ENCODE assay signal across 9 cellular contexts in genomic region chr7:152076324-152076821, GRCh38. TPM values are rescaled to one million over a fixed set of nuclear protein-coding genes. Genes with fewer than 3 reads are reported as not detected.
DNase-seq lines count a peak whose midpoint lies in the region; ATAC-seq, FAIRE-seq and TF ChIP-seq lines count a peak whose summit lies in the region.
"Had no signal": no experiment of that assay in that cellular context is flagged by ENCODE, and none has a peak within 500 bp of the region (broad histone marks: within the 10 kb centered on the region; RNA-seq: fewer than 3 reads in every experiment).

No MANE protein-coding gene starts in this region.

- ATAC-seq in pancreas (peak; percentile 66 to 79 (median 76)), HG03565 (IDR thresholded peaks at IDR 0.05; ENCODE audit: unreplicated experiment) (no peak)
- no peak for ATAC-seq in activated T-helper 17 cell treated with anti-CD3 and anti-CD28 coated beads, Interleukin-2, amount 50 U/mL, for 72 hours (replicated peaks)

- peaks cover 28 to 48% (median 48%) of the 10 kb centered on the region in 3 donors for H3K4me1 ChIP-seq in pancreas

- DNase-seq in NCI-H2029 (lab: John Stamatoyannopoulos, UW) (peak; percentile 12), NCI-H2029 treated with DMSO at 0.1 percent for 48 hours (lab: John Stamatoyannopoulos, UW) (no peak), NCI-H1048 (lab: John Stamatoyannopoulos, UW) (peak; percentile 24), endothelial cell (ENCODE audit: low spot score) (peak; percentile 58), pancreas (peak in 4 of 6 donors; percentile 44 to 65 (median 56)), NCI-H1092 treated with DMSO at 0.1 percent for 48 hours (lab: John Stamatoyannopoulos, UW) (no peak)

- H3K27me3 ChIP-seq in pancreas = no peaks in the 10 kb centered on the region

- H3K27ac ChIP-seq in pancreas = peak overlapping the region; percentile 54 to 91 (median 68)

- no peak overlapping the region for H3K4me3 Mint-ChIP-seq in endothelial cell (ENCODE audit: unreplicated experiment)
- H3K4me3 Mint-ChIP-seq in activated T-helper 17 cell treated with anti-CD3 and anti-CD28 coated beads, Interleukin-2, amount 50 U/mL, for 72 hours = no peak overlapping the region

- no peaks in the 10 kb centered on the region for H3K27me3 Mint-ChIP-seq in endothelial cell (ENCODE audit: unreplicated experiment)
- H3K27me3 Mint-ChIP-seq in activated T-helper 17 cell treated with anti-CD3 and anti-CD28 coated beads, Interleukin-2, amount 50 U/mL, for 72 hours = no peaks in the 10 kb centered on the region

- WGBS in pancreas, 2 donors = 20 to 28% methylated on average over 8 of the region's 8 CpGs

- no peaks in the 10 kb centered on the region for H3K9me3 Mint-ChIP-seq in endothelial cell (ENCODE audit: unreplicated experiment)
- H3K9me3 Mint-ChIP-seq in activated T-helper 17 cell treated with anti-CD3 and anti-CD28 coated beads, Interleukin-2, amount 50 U/mL, for 72 hours = no peaks in the 10 kb centered on the region

- no peak for FAIRE-seq in pancreas (lab: Jason Lieb, UNC)
- FAIRE-seq: TTC549 had no signal

- H3K36me3 ChIP-seq in pancreas = no peaks in the 10 kb centered on the region

- peaks cover 26% of the 10 kb centered on the region for H3K4me1 Mint-ChIP-seq in endothelial cell (ENCODE audit: unreplicated experiment)
- H3K4me1 Mint-ChIP-seq in activated T-helper 17 cell treated with anti-CD3 and anti-CD28 coated beads, Interleukin-2, amount 50 U/mL, for 72 hours = peaks cover 28% of the 10 kb centered on the region

- no peaks in the 10 kb centered on the region for H3K36me3 Mint-ChIP-seq in endothelial cell (ENCODE audit: low read depth, unreplicated experiment)
- no peaks in the 10 kb centered on the region for H3K36me3 Mint-ChIP-seq in activated T-helper 17 cell treated with anti-CD3 and anti-CD28 coated beads, Interleukin-2, amount 50 U/mL, for 72 hours (ENCODE audit: low read depth)

- no peak overlapping the region for H3K4me3 ChIP-seq in pancreas

- TF ChIP-seq CTCF in endothelial cell (IDR thresholded peaks at IDR 0.05; ENCODE audit: unreplicated experiment) (peak; percentile 90), pancreas (IDR thresholded peaks at IDR 0.05) (peak; percentile 23 to 55 (median 39))

- H3K9me3 ChIP-seq in pancreas = no peaks in the 10 kb centered on the region

- intact Hi-C loops in pancreas (cut with DNase I) = no loop called here

- H3K27ac Mint-ChIP-seq in endothelial cell (ENCODE audit: unreplicated experiment) = no peak overlapping the region
- H3K27ac Mint-ChIP-seq in activated T-helper 17 cell treated with anti-CD3 and anti-CD28 coated beads, Interleukin-2, amount 50 U/mL, for 72 hours = no peak overlapping the region

RNA-seq across cellular contexts. Expression of gene GALNT11, which starts 50.9 kb away (rescaled TPM):
- total RNA-seq in endothelial cell (ENCODE audit: unreplicated experiment) (21.2 TPM), pancreas (10 to 100 TPM; 22.7 to 36.3 (median 27.6) TPM)
- 10 to 100 TPM; 12.9 to 23.4 TPM for polyA plus RNA-seq in pancreas
- total RNA-seq in activated T-helper 17 cell treated with anti-CD3 and anti-CD28 coated beads, Interleukin-2, amount 50 U/mL, for 72 hours = 10 to 100 TPM; 18.9 to 20.3 TPM

Comparison
In these comparisons a context has a peak if more than half of its experiments do, and no peak if none do; other contexts are left out.
1. DNase-seq: peak in NCI-H2029 (single experiment), NCI-H1048 (single experiment), endothelial cell (single experiment) and pancreas (4 of 6); none in NCI-H2029 treated with DMSO at 0.1 percent for 48 hours (single experiment) and NCI-H1092 treated with DMSO at 0.1 percent for 48 hours (single experiment).
2. ATAC-seq: peak in pancreas (4 of 4); none in activated T-helper 17 cell treated with anti-CD3 and anti-CD28 coated beads, Interleukin-2, amount 50 U/mL, for 72 hours (single experiment) and HG03565 (single experiment).